ENCODE assay signal across 9 cellular contexts in the genomic region with DNA sequence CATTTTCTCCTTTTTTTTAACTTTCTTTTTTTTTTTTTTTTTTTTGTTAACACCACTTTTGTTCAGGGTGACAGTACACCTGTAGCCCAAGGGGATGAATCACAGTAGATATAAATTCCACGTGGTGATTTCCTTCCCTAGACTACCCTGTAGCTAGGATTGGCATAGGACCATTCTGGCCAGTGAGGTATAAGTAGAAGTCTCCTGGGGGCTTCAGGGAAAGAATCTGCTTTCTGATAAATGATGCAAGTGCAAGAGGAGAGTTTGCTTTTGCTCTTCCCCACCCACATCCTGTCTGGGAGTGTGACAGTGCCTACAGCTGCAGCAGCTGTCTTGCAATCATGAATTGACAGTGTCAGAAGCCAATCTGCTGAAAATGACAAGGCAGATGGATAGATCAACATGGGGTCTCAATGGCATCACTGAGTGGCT.
DNase-seq lines count a peak whose midpoint lies in the region; ATAC-seq and TF ChIP-seq lines count a peak whose summit lies in the region.
"Had no signal": no experiment of that assay in that cellular context is flagged by ENCODE, and none has a peak within 500 bp of the region (broad histone marks: within the 10 kb centered on the region; RNA-seq: fewer than 3 reads in every experiment).

No MANE protein-coding gene starts in this region.

- peak overlapping the region; percentile 53 to 80 (median 70) for H3K4me2 ChIP-seq in BLaER1 treated with 17β-estradiol and CSF1 and Interleukin-3, amounts not matched to agents 10 nM and 100 nM
- no peak overlapping the region for H3K4me2 ChIP-seq in SK-N-SH

- H3K79me2 ChIP-seq in SK-N-SH (ENCODE audit: insufficient read depth) = no peaks in the 10 kb centered on the region

- H3K36me3 Mint-ChIP-seq in activated naive CD8-positive, alpha-beta T cell treated with anti-CD3 and anti-CD28 coated beads, Interleukin-2, amount 50 U/mL, for 24 hours (ENCODE audit: low read depth) = no peaks in the 10 kb centered on the region
- H3K36me3 Mint-ChIP-seq in stimulated activated effector memory CD8-positive, alpha-beta T cell treated with anti-CD3 and anti-CD28 coated beads, Interleukin-12 subunit alpha, Interleukin-12 subunit beta, amount 100 ng/mL, for 72 hours = no peaks in the 10 kb centered on the region

- peaks cover 0 to 12% (median 0%) of the 10 kb centered on the region in 11 experiments; a peak in 1 of 22 replicates for H3K9me3 ChIP-seq in BLaER1 treated with 17β-estradiol and CSF1 and Interleukin-3, amounts not matched to agents 10 nM and 100 nM (replicated peaks in 1 of 11)
- H3K9me3 ChIP-seq in spleen (no peaks in the 10 kb centered on the region), SK-N-SH (no peaks in the 10 kb centered on the region)

- DNase-seq in GM19238 (ENCODE audit: insufficient read length, low spot score) = peak; percentile 58
- DNase-seq in SIG-M5 (lab: John Stamatoyannopoulos, UW) = peak; percentile 47
- DNase-seq in activated naive CD8-positive, alpha-beta T cell treated with anti-CD3 and anti-CD28 coated beads, Interleukin-2, amount 50 U/mL, for 24 hours = peak; percentile 47
- peak; percentile 17 to 76 for DNase-seq in stimulated activated effector memory CD8-positive, alpha-beta T cell treated with anti-CD3 and anti-CD28 coated beads, Interleukin-12 subunit alpha, Interleukin-12 subunit beta, amount 100 ng/mL, for 72 hours (ENCODE audit: low spot score in 2 of 2)
- no peak for DNase-seq in spleen
- DNase-seq in SK-N-SH = no peak

- H3K4me3 ChIP-seq in BLaER1 treated with 17β-estradiol and CSF1 and Interleukin-3, amounts not matched to agents 10 nM and 100 nM = no peak overlapping the region
- no peak overlapping the region for H3K4me3 ChIP-seq in spleen
- H3K4me3 ChIP-seq in SK-N-SH (ENCODE audit: low read depth in 2 of 2, low read length in 1 of 2) = no peak overlapping the region
- H3K4me3 ChIP-seq: skin epidermis had no signal

- TF ChIP-seq RAD21 in SK-N-SH (IDR thresholded peaks at IDR 0.05; ENCODE audit: low read length) = no peak

- no peaks in the 10 kb centered on the region for H4K20me1 ChIP-seq in BLaER1 treated with 17β-estradiol and CSF1 and Interleukin-3, amounts not matched to agents 10 nM and 100 nM
- H4K20me1 ChIP-seq in SK-N-SH (ENCODE audit: insufficient read depth) = no peaks in the 10 kb centered on the region

- H3K27me3 ChIP-seq in BLaER1 treated with 17β-estradiol and CSF1 and Interleukin-3, amounts not matched to agents 10 nM and 100 nM = no peaks in the 10 kb centered on the region
- H3K27me3 ChIP-seq in spleen (replicated peaks in 1 of 7) (no peaks in the 10 kb centered on the region), SK-N-SH (ENCODE audit: insufficient read depth) (peaks cover 73% of the 10 kb centered on the region)

- ATAC-seq in HG03175 (IDR thresholded peaks at IDR 0.05; ENCODE audit: unreplicated experiment) = peak; percentile 95
- ATAC-seq in activated naive CD8-positive, alpha-beta T cell treated with anti-CD3 and anti-CD28 coated beads, Interleukin-2, amount 50 U/mL, for 24 hours = peak; percentile 87
- peak; percentile 95 for ATAC-seq in stimulated activated effector memory CD8-positive, alpha-beta T cell treated with anti-CD3 and anti-CD28 coated beads, Interleukin-12 subunit alpha, Interleukin-12 subunit beta, amount 100 ng/mL, for 72 hours

- H3K27me3 Mint-ChIP-seq in activated naive CD8-positive, alpha-beta T cell treated with anti-CD3 and anti-CD28 coated beads, Interleukin-2, amount 50 U/mL, for 24 hours = no peaks in the 10 kb centered on the region

- no peak for TF ChIP-seq EP300 in SK-N-SH (IDR thresholded peaks at IDR 0.05; ENCODE audit: borderline replicate concordance in 1 of 2, low read depth in 1 of 2, low read length in 1 of 2)

- intact Hi-C loops in spleen (cut with DNase I; ENCODE audit: low total_unique reads) = no loop called here

- peak overlapping the region in 9 of 11 experiments; percentile 1 to 69 (median 56); a peak in 14 of 22 replicates for H3K9ac ChIP-seq in BLaER1 treated with 17β-estradiol and CSF1 and Interleukin-3, amounts not matched to agents 10 nM and 100 nM
- no peak overlapping the region for H3K9ac ChIP-seq in SK-N-SH

- H3K27ac ChIP-seq in BLaER1 treated with 17β-estradiol and CSF1 and Interleukin-3, amounts not matched to agents 10 nM and 100 nM = peak overlapping the region in 10 of 11 experiments; percentile 56 to 91 (median 78); a peak in 21 of 22 replicates
- H3K27ac ChIP-seq in spleen = peak overlapping the region in 2 of 8 donors; percentile 11 to 38
- H3K27ac ChIP-seq in SK-N-SH (ENCODE audit: low read depth in 2 of 2, low read length in 1 of 2) = no peak overlapping the region

- POLR2A ChIA-PET in SK-N-SH (lab: Yijun Ruan, JAX) = no interaction called here

- no peak for TF ChIP-seq POLR2A in spleen (IDR thresholded peaks at IDR 0.05)

- no peaks in the 10 kb centered on the region for H3K36me3 ChIP-seq in BLaER1 treated with 17β-estradiol and CSF1 and Interleukin-3, amounts not matched to agents 10 nM and 100 nM
- H3K36me3 ChIP-seq in spleen = no peaks in the 10 kb centered on the region
- H3K36me3 ChIP-seq in SK-N-SH (replicated peaks in 1 of 2; ENCODE audit: control insufficient read depth in 1 of 2, insufficient read depth in 2 of 2, low read length in 1 of 2) = peaks cover 0 to 4% of the 10 kb centered on the region in 2 experiments

- TF ChIP-seq CTCF in spleen (IDR thresholded peaks at IDR 0.05 in 8 of 11, conservative IDR thresholded peaks at IDR 0.05 in 3 of 11) (no peak), SK-N-SH (IDR thresholded peaks at IDR 0.05) (no peak)

- H3K27ac Mint-ChIP-seq in activated naive CD8-positive, alpha-beta T cell treated with anti-CD3 and anti-CD28 coated beads, Interleukin-2, amount 50 U/mL, for 24 hours = peak overlapping the region; percentile 89
- peak overlapping the region; percentile 81 for H3K27ac Mint-ChIP-seq in stimulated activated effector memory CD8-positive, alpha-beta T cell treated with anti-CD3 and anti-CD28 coated beads, Interleukin-12 subunit alpha, Interleukin-12 subunit beta, amount 100 ng/mL, for 72 hours

- H2AFZ ChIP-seq in SK-N-SH (ENCODE audit: low read depth) = no peak overlapping the region

- peaks cover 27 to 40% (median 33%) of the 10 kb centered on the region in 10 experiments for H3K4me1 ChIP-seq in BLaER1 treated with 17β-estradiol and CSF1 and Interleukin-3, amounts not matched to agents 10 nM and 100 nM
- H3K4me1 ChIP-seq in spleen (peaks cover 0 to 15% (median 10%) of the 10 kb centered on the region in 6 donors), SK-N-SH (ENCODE audit: control insufficient read depth in 1 of 2, insufficient read depth in 2 of 2, low read depth in 1 of 2, low read length in 1 of 2) (no peaks in the 10 kb centered on the region)

- H3K9me3 Mint-ChIP-seq in activated naive CD8-positive, alpha-beta T cell treated with anti-CD3 and anti-CD28 coated beads, Interleukin-2, amount 50 U/mL, for 24 hours = peaks cover 3% of the 10 kb centered on the region
- H3K9me3 Mint-ChIP-seq in stimulated activated effector memory CD8-positive, alpha-beta T cell treated with anti-CD3 and anti-CD28 coated beads, Interleukin-12 subunit alpha, Interleukin-12 subunit beta, amount 100 ng/mL, for 72 hours = no peaks in the 10 kb centered on the region

- H3K4me3 Mint-ChIP-seq in activated naive CD8-positive, alpha-beta T cell treated with anti-CD3 and anti-CD28 coated beads, Interleukin-2, amount 50 U/mL, for 24 hours = peak overlapping the region; percentile 61
- H3K4me3 Mint-ChIP-seq in stimulated activated effector memory CD8-positive, alpha-beta T cell treated with anti-CD3 and anti-CD28 coated beads, Interleukin-12 subunit alpha, Interleukin-12 subunit beta, amount 100 ng/mL, for 72 hours = peak overlapping the region; percentile 56

- no peaks in the 10 kb centered on the region for H3F3A ChIP-seq in SK-N-SH (replicated peaks; ENCODE audit: insufficient read depth)

- no peaks in the 10 kb centered on the region for H3K9me2 ChIP-seq in SK-N-SH

- H3K4me1 Mint-ChIP-seq in activated naive CD8-positive, alpha-beta T cell treated with anti-CD3 and anti-CD28 coated beads, Interleukin-2, amount 50 U/mL, for 24 hours = peaks cover 35% of the 10 kb centered on the region
- H3K4me1 Mint-ChIP-seq in stimulated activated effector memory CD8-positive, alpha-beta T cell treated with anti-CD3 and anti-CD28 coated beads, Interleukin-12 subunit alpha, Interleukin-12 subunit beta, amount 100 ng/mL, for 72 hours = peaks cover 20% of the 10 kb centered on the region

- CTCF ChIA-PET in SK-N-SH (lab: Yijun Ruan, JAX) = interaction anchor here (1.4 kb wide), 1 partner anchor 10 kb away, joined by 4 read pairs; no protein-coding TSS in a partner anchor

- 9 to 25% (median 17%) methylated on average over 1 of the region's 1 CpG for WGBS in spleen, 5 donors
- WGBS in SK-N-SH (ENCODE audit: low lambda C conversion rate) = 0% methylated on average over 1 of the region's 1 CpG

TF ChIP-seq in SK-N-SH, 30 proteins besides CTCF, POLR2A, EP300 and RAD21 (continues in another document):
- TF ChIP-seq, protein P1, sequence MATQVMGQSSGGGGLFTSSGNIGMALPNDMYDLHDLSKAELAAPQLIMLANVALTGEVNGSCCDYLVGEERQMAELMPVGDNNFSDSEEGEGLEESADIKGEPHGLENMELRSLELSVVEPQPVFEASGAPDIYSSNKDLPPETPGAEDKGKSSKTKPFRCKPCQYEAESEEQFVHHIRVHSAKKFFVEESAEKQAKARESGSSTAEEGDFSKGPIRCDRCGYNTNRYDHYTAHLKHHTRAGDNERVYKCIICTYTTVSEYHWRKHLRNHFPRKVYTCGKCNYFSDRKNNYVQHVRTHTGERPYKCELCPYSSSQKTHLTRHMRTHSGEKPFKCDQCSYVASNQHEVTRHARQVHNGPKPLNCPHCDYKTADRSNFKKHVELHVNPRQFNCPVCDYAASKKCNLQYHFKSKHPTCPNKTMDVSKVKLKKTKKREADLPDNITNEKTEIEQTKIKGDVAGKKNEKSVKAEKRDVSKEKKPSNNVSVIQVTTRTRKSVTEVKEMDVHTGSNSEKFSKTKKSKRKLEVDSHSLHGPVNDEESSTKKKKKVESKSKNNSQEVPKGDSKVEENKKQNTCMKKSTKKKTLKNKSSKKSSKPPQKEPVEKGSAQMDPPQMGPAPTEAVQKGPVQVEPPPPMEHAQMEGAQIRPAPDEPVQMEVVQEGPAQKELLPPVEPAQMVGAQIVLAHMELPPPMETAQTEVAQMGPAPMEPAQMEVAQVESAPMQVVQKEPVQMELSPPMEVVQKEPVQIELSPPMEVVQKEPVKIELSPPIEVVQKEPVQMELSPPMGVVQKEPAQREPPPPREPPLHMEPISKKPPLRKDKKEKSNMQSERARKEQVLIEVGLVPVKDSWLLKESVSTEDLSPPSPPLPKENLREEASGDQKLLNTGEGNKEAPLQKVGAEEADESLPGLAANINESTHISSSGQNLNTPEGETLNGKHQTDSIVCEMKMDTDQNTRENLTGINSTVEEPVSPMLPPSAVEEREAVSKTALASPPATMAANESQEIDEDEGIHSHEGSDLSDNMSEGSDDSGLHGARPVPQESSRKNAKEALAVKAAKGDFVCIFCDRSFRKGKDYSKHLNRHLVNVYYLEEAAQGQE (IDR thresholded peaks at IDR 0.05; ENCODE audit: low read depth, low read length) = no peak
- TF ChIP-seq FOXJ3 (CRISPR knock-in tag; IDR thresholded peaks at IDR 0.05) = no peak
- TF ChIP-seq POLR2AphosphoS5 (IDR thresholded peaks at IDR 0.05; ENCODE audit: low read depth, low read length) = no peak

Comparison
In these comparisons a context has a peak if more than half of its experiments do, and no peak if none do; other contexts are left out.
1. H3K27ac ChIP-seq: peak in BLaER1 treated with 17β-estradiol and CSF1 and Interleukin-3, amounts not matched to agents 10 nM and 100 nM (10 of 11); none in SK-N-SH (0 of 2).
2. DNase-seq: peak in GM19238 (single experiment), SIG-M5 (single experiment), activated naive CD8-positive, alpha-beta T cell treated with anti-CD3 and anti-CD28 coated beads, Interleukin-2, amount 50 U/mL, for 24 hours (single experiment) and stimulated activated effector memory CD8-positive, alpha-beta T cell treated with anti-CD3 and anti-CD28 coated beads, Interleukin-12 subunit alpha, Interleukin-12 subunit beta, amount 100 ng/mL, for 72 hours (2 of 2); none in spleen (single experiment) and SK-N-SH (single experiment).
3. Peak in every context shown above with its lines, with median percentiles within 50 percentile points of each other: ATAC-seq.